ENCODE assay signal across 8 cellular contexts in the genomic region with DNA sequence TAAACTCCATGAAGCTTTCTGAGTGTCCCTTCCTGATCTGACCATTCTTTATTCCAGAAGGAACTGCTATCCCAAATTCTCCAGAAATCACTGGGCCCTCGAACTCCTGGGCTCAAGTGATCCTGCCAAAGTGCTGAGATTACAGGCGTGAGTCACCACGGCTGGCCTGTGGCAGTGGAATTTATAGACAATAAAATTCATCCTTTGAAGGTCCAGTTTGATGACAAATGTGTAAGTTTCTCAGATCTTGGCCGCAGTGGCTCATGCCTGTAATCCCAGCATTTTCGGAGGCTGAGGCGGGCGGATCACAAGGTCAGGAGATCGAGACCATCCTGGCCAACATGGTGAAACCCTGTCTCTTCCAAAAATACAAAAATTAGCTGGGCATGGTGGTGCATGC.
DNase-seq lines count a peak whose midpoint lies in the region; FAIRE-seq and TF ChIP-seq lines count a peak whose summit lies in the region.
"Not testable (repeated sequence)": the region's sequence is repeated elsewhere in the genome, so short reads cannot be mapped to it uniquely, and the experiment has no call there.

No MANE protein-coding gene starts in this region.

- not testable (repeated sequence) for H3K4me2 ChIP-seq in GM23248 (ENCODE audit: unreplicated experiment); astrocyte (ENCODE audit: low read length)

- 1 to 2% methylated on average over 8 of the region's 8 CpGs for WGBS in GM23248 (ENCODE audit: low coverage in 1 of 2, low lambda C conversion rate in 2 of 2, missing lambda C conversion rate in 2 of 2), 2 experiments

- H3K4me1 Mint-ChIP-seq in astrocyte (ENCODE audit: low read depth, unreplicated experiment): not testable (repeated sequence)

- DNase-seq in AG10803 (ENCODE audit: low read depth): peak; percentile 92
- DNase-seq in GM23248: peak; percentile 91
- DNase-seq in MG63: peak; percentile 90
- DNase-seq in astrocyte (ENCODE audit: low read depth): peak; percentile 55
- peak; percentile 81 for DNase-seq in fibroblast of mammary gland (ENCODE audit: low read depth)
- peak; percentile 87 for DNase-seq in right atrium auricular region (ENCODE audit: low spot score)
- DNase-seq in non-pigmented ciliary epithelial cell (ENCODE audit: low read depth): peak; percentile 10

- not testable (repeated sequence) for H3K27ac Mint-ChIP-seq in astrocyte (ENCODE audit: unreplicated experiment)

- not testable (repeated sequence) for H3K27me3 Mint-ChIP-seq in astrocyte (ENCODE audit: low read depth, unreplicated experiment)

- H3K4me1 ChIP-seq in GM23248 (ENCODE audit: insufficient read depth) (peaks cover 34% of the 10 kb centered on the region), right atrium auricular region (peaks cover 0 to 44% of the 10 kb centered on the region in 2 donors)
- H3K4me1 ChIP-seq in astrocyte (ENCODE audit: insufficient read depth, low read length); subcutaneous abdominal adipose tissue (ENCODE audit: control insufficient read depth in 5 of 5, insufficient read depth in 5 of 5, low read length in 5 of 5): not testable (repeated sequence)

- H3K4me3 Mint-ChIP-seq in astrocyte (ENCODE audit: unreplicated experiment): not testable (repeated sequence)

- not testable (repeated sequence) for H3K9me3 Mint-ChIP-seq in astrocyte (ENCODE audit: unreplicated experiment)

- H3K9ac ChIP-seq in GM23248: 0 out of 2 replicates have a peak overlapping the region, but pooled peaks have one; percentile 8
- H3K9ac ChIP-seq in astrocyte (ENCODE audit: low read length); subcutaneous abdominal adipose tissue (ENCODE audit: low read length in 5 of 5): not testable (repeated sequence)

- in situ Hi-C loops in GM23248 (cut with MboI): not testable (repeated sequence)

- peaks cover 11% of the 10 kb centered on the region; the same call in 1 of the 2 replicates for H3K79me2 ChIP-seq in GM23248 (ENCODE audit: insufficient read depth)
- H3K79me2 ChIP-seq in astrocyte (ENCODE audit: insufficient read depth, low read length): not testable (repeated sequence)

- peak; percentile 17 for FAIRE-seq in astrocyte (lab: Jason Lieb, UNC)

- H3K9me3 ChIP-seq in GM23248 (ENCODE audit: low read depth); MG63; astrocyte (ENCODE audit: insufficient read depth, low read depth, low read length); right atrium auricular region; subcutaneous abdominal adipose tissue (ENCODE audit: control insufficient read depth in 5 of 5, low read length in 5 of 5): not testable (repeated sequence)

- not testable (repeated sequence) for H2AFZ ChIP-seq in GM23248; astrocyte (ENCODE audit: low read depth, low read length)

- not testable (repeated sequence) for H3K27me3 ChIP-seq in GM23248 (replicated peaks; ENCODE audit: insufficient read depth); MG63; astrocyte (ENCODE audit: insufficient read depth, low read length); right atrium auricular region; subcutaneous abdominal adipose tissue (ENCODE audit: control insufficient read depth in 5 of 5, insufficient read depth in 4 of 5, low read length in 5 of 5)

- not testable (repeated sequence) for H3K36me3 ChIP-seq in GM23248 (ENCODE audit: low read depth); MG63; astrocyte (ENCODE audit: insufficient read depth, low read length); right atrium auricular region; subcutaneous abdominal adipose tissue (ENCODE audit: control insufficient read depth in 5 of 5, insufficient read depth in 5 of 5, low read length in 5 of 5)

- peaks cover 36% of the 10 kb centered on the region for H3F3A ChIP-seq in GM23248 (ENCODE audit: insufficient read depth)

- H4K20me1 ChIP-seq in GM23248 (ENCODE audit: insufficient read depth); astrocyte (ENCODE audit: insufficient read depth, low read length): not testable (repeated sequence)

- TF ChIP-seq CTCF in AG10803 (conservative IDR thresholded peaks at IDR 0.05; ENCODE audit: low read length); astrocyte (IDR thresholded peaks at IDR 0.05; ENCODE audit: insufficient read depth, low read depth, low read length); fibroblast of mammary gland (conservative IDR thresholded peaks at IDR 0.05; ENCODE audit: control insufficient read depth, insufficient read depth, low read depth, low read length); right atrium auricular region (IDR thresholded peaks at IDR 0.05): not testable (repeated sequence)

- not testable (repeated sequence) for H3K9me2 ChIP-seq in GM23248 (ENCODE audit: insufficient read depth)

- H3K4me3 ChIP-seq in AG10803 (ENCODE audit: low read length); GM23248; MG63; astrocyte (ENCODE audit: insufficient read depth, low read depth, low read length); fibroblast of mammary gland (ENCODE audit: control insufficient read depth, low read depth, low read length); right atrium auricular region; subcutaneous abdominal adipose tissue (ENCODE audit: low read depth in 1 of 5, low read length in 5 of 5): not testable (repeated sequence)

- H3K27ac ChIP-seq in GM23248 (peak overlapping the region; percentile 64), right atrium auricular region (peak overlapping the region in 1 of 2 donors; percentile 65), subcutaneous abdominal adipose tissue (ENCODE audit: low read depth, low read length) (peak overlapping the region; percentile 29)
- not testable (repeated sequence) for H3K27ac ChIP-seq in astrocyte (ENCODE audit: low read depth, low read length)

- not testable (repeated sequence) for H3K36me3 Mint-ChIP-seq in astrocyte (ENCODE audit: low read depth, unreplicated experiment)

Comparison
In these comparisons a context has a peak if more than half of its experiments do, and no peak if none do; other contexts are left out.
1. DNase-seq: peak in every context shown above with its lines; median percentile 92 in AG10803; 91 in GM23248; 90 in MG63; 87 in right atrium auricular region; 81 in fibroblast of mammary gland; 55 in astrocyte; 10 in non-pigmented ciliary epithelial cell.